Comparison of ENCODE assay signal across 27 cellular contexts in genomic region chr2:72969706-72970105, GRCh38. TPM values are rescaled to one million over a fixed set of nuclear protein-coding genes. Genes with fewer than 3 reads are reported as not detected.
DNase-seq lines count a peak whose midpoint lies in the region; ATAC-seq, FAIRE-seq and TF ChIP-seq lines count a peak whose summit lies in the region.
"Had no signal": no experiment of that assay in that cellular context is flagged by ENCODE, and none has a peak within 500 bp of the region (broad histone marks: within the 10 kb centered on the region; RNA-seq: fewer than 3 reads in every experiment).

No MANE protein-coding gene starts in this region.

- H4K20me1 ChIP-seq in BLaER1: 0 out of 2 replicates have a peak, but pooled peaks cover 7% of the 10 kb centered on the region
- H4K20me1 ChIP-seq in osteoblast (ENCODE audit: insufficient read depth, low read length): peaks cover 5% of the 10 kb centered on the region

- no peak for FAIRE-seq in kidney (lab: Jason Lieb, UNC)
- FAIRE-seq: A549, D721Med, GM12891, GM18507, H1 had no signal

- no peak overlapping the region for H3K4me3 ChIP-seq in BLaER1
- H3K4me3 ChIP-seq in kidney (ENCODE audit: low read length in 2 of 2): no peak overlapping the region
- H3K4me3 ChIP-seq in osteoblast (ENCODE audit: insufficient read depth, low read length): no peak overlapping the region
- H3K4me3 ChIP-seq: A549, GM23248 had no signal

- H3K27me3 ChIP-seq in BLaER1 (no peaks in the 10 kb centered on the region), osteoblast (ENCODE audit: insufficient read depth, low read length) (no peaks in the 10 kb centered on the region)

- TF ChIP-seq CTCF in kidney (IDR thresholded peaks at IDR 0.05; ENCODE audit: borderline replicate concordance, extremely low read depth, insufficient read depth): no peak
- no peak for TF ChIP-seq CTCF in osteoblast (IDR thresholded peaks at IDR 0.05; ENCODE audit: extremely low read depth, low read depth, low read length)
- no peak for TF ChIP-seq CTCF in GM20000 (IDR thresholded peaks at IDR 0.05; ENCODE audit: extremely low read depth, missing control alignments)

- no peak overlapping the region for H2AFZ ChIP-seq in osteoblast (ENCODE audit: low read length)
- H2AFZ ChIP-seq: GM23248 had no signal

- H3K9me3 ChIP-seq in BLaER1: no peaks in the 10 kb centered on the region
- H3K9me3 ChIP-seq in kidney (ENCODE audit: control insufficient read depth in 1 of 2, low read length in 2 of 2): no peaks in the 10 kb centered on the region
- no peaks in the 10 kb centered on the region for H3K9me3 ChIP-seq in osteoblast (ENCODE audit: low read depth, low read length)
- H3K9me3 ChIP-seq: A549 had no signal

- no peak overlapping the region for H3K27ac ChIP-seq in BLaER1
- H3K27ac ChIP-seq in kidney (ENCODE audit: low read depth in 2 of 2, low read length in 2 of 2): no peak overlapping the region
- no peak overlapping the region for H3K27ac ChIP-seq in osteoblast (ENCODE audit: low read depth, low read length)
- H3K27ac ChIP-seq: A549, GM23248 had no signal

- H3K4me1 ChIP-seq in BLaER1: peaks cover 85% of the 10 kb centered on the region
- peaks cover 0 to 14% of the 10 kb centered on the region in 2 donors for H3K4me1 ChIP-seq in kidney (ENCODE audit: control insufficient read depth in 1 of 2, insufficient read depth in 1 of 2, low read depth in 1 of 2, low read length in 2 of 2)
- no peaks in the 10 kb centered on the region for H3K4me1 ChIP-seq in osteoblast (ENCODE audit: insufficient read depth, low read length)
- H3K4me1 ChIP-seq: A549 had no signal

- no peaks in the 10 kb centered on the region for H3K79me2 ChIP-seq in osteoblast (ENCODE audit: insufficient read depth, low read length)

- H3K4me2 ChIP-seq in BLaER1: peak overlapping the region; percentile 86
- H3K4me2 ChIP-seq in osteoblast (ENCODE audit: insufficient read depth, low read length): no peak overlapping the region
- H3K4me2 ChIP-seq: A549 had no signal

- DNase-seq in ELF-1 (ENCODE audit: low read depth, low spot score): peak; percentile 44
- peak; percentile 29 for DNase-seq in kidney
- peak; percentile 30 for DNase-seq in osteoblast (ENCODE audit: insufficient read length, low spot score, missing footprints)
- no peak for DNase-seq in GM20000 (ENCODE audit: low spot score)
- no peak for DNase-seq in NCI-H526 treated with DMSO at 0.1 percent for 48 hours (lab: John Stamatoyannopoulos, UW)
- DNase-seq in activated CD4-positive, alpha-beta T cell treated with anti-CD3 and anti-CD28 coated beads for 1 hour: no peak
- DNase-seq: 8988T; ACHN; CD4-positive, alpha-beta T cell; CD8-positive, alpha-beta memory T cell; DMS 273 treated with DMSO at 0.1 percent for 48 hours; DMS79; EL; GF-D8; GM23248; H7; HCEC 1CT had no signal

- 0 out of 2 replicates have a peak overlapping the region, but pooled peaks have one; percentile 10 for H3K9ac ChIP-seq in BLaER1
- H3K9ac ChIP-seq in kidney (ENCODE audit: low read length in 2 of 2): no peak overlapping the region
- H3K9ac ChIP-seq: GM23248 had no signal

- intact Hi-C loops in kidney (cut with DNase I): no loop called here

- H3K36me3 ChIP-seq in BLaER1 (no peaks in the 10 kb centered on the region), kidney (ENCODE audit: control insufficient read depth in 1 of 2, insufficient read depth in 2 of 2, low read length in 2 of 2) (peaks cover 0 to 4% of the 10 kb centered on the region in 2 donors), osteoblast (ENCODE audit: insufficient read depth, low read length) (no peaks in the 10 kb centered on the region)

- ATAC-seq in GM21825 (IDR thresholded peaks at IDR 0.05; ENCODE audit: unreplicated experiment): no peak
- ATAC-seq: A549 had no signal

RNA-seq across cellular contexts. Expression of gene EMX1, which starts 52.4 kb away (rescaled TPM):
- total RNA-seq in kidney: 19.6 TPM
- polyA plus RNA-seq in kidney (ENCODE audit: insufficient read depth, low read depth, low replicate concordance): 132 TPM
- not detected in 2 replicates for total RNA-seq in osteoblast
- total RNA-seq: CD4-positive, alpha-beta T cell; G401; GM23248 had no signal
- polyA plus RNA-seq: BJ; CD14-positive monocyte; CD8-positive, alpha-beta memory T cell; GM23248 had no signal

Comparison
In these comparisons a context has a peak if more than half of its experiments do, and no peak if none do; other contexts are left out.
1. DNase-seq: peak in ELF-1 (single experiment), kidney (single experiment) and osteoblast (single experiment); none in GM20000 (single experiment), NCI-H526 treated with DMSO at 0.1 percent for 48 hours (single experiment) and activated CD4-positive, alpha-beta T cell treated with anti-CD3 and anti-CD28 coated beads for 1 hour (single experiment).
2. RNA of gene EMX1, which starts 52.4 kb away (total RNA-seq): 19.6 TPM in kidney (single experiment); not detected in osteoblast; every median in the first group is over 10 times any median in the second.